In the genomic region with DNA sequence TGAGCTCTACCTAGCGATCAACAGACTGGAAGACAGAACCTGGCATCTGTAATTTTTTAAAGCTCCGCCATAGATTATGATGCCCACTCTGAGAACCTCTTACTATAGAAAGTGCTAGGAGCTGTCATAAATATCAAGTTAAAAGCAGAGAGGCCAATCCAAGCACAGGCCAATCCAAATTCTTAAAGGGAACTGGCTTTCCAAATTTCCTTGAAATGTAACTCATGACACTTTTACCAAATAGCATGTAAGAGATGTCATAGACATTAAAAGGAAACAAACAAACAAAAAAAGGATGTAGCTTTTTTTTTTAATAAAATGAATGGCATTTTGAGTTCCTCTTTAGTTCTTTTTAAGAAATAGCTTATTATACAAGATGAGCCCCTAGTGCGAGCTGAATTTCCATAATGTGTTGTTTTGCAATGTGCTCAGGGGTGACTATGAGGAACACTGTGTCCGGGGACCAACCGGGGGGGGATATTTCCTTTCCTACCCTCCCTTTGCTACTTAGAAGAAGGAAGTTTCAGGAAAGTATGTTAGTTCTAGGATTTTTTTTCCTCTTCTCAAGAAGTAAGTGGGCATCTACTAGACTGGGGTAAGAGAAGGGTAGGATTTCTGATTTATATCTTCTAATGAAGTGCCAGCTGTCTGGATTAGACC, we compare ENCODE assay signal across 1 cellular context.
TF ChIP-seq lines count a peak whose summit lies in the region.

No MANE protein-coding gene starts in this region.

TF ChIP-seq in IMR-90, 13 proteins besides CTCF, POLR2A, EP300 and RAD21:
- no peak for TF ChIP-seq RCOR1 (IDR thresholded peaks at IDR 0.05; ENCODE audit: insufficient replicate concordance, low read length)
- no peak for TF ChIP-seq NFE2L2 (IDR thresholded peaks at IDR 0.05; ENCODE audit: low read depth, low read length)
- no peak for TF ChIP-seq SMC3 (IDR thresholded peaks at IDR 0.05; ENCODE audit: low read depth, low read length)
- TF ChIP-seq CHD1 (IDR thresholded peaks at IDR 0.05; ENCODE audit: low read depth, low read length), result no peak
- no peak for TF ChIP-seq MAFK (IDR thresholded peaks at IDR 0.05; ENCODE audit: low read depth, low read length)
- TF ChIP-seq MXI1 (IDR thresholded peaks at IDR 0.05; ENCODE audit: borderline replicate concordance, low read depth, low read length), result no peak
- no peak for TF ChIP-seq RFX5 (IDR thresholded peaks at IDR 0.05; ENCODE audit: low read depth, low read length)
- TF ChIP-seq MAZ (IDR thresholded peaks at IDR 0.05; ENCODE audit: borderline replicate concordance, low read depth, low read length), result no peak
- TF ChIP-seq, protein P1, sequence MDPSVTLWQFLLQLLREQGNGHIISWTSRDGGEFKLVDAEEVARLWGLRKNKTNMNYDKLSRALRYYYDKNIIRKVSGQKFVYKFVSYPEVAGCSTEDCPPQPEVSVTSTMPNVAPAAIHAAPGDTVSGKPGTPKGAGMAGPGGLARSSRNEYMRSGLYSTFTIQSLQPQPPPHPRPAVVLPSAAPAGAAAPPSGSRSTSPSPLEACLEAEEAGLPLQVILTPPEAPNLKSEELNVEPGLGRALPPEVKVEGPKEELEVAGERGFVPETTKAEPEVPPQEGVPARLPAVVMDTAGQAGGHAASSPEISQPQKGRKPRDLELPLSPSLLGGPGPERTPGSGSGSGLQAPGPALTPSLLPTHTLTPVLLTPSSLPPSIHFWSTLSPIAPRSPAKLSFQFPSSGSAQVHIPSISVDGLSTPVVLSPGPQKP (IDR thresholded peaks at IDR 0.05; ENCODE audit: borderline replicate concordance, low read depth, low read length), result no peak
- no peak for TF ChIP-seq CEBPB (IDR thresholded peaks at IDR 0.05; ENCODE audit: low read depth, low read length)
TF ChIP-seq in IMR-90: peak in this region for 0.
